In genomic region chr2:134460583-134460998, GRCh38 we compare ENCODE assay signal across 9 cellular contexts.
DNase-seq lines count a peak whose midpoint lies in the region; ATAC-seq, FAIRE-seq and TF ChIP-seq lines count a peak whose summit lies in the region.
"Had no signal": no experiment of that assay in that cellular context is flagged by ENCODE, and none has a peak within 500 bp of the region (broad histone marks: within the 10 kb centered on the region; RNA-seq: fewer than 3 reads in every experiment).

No MANE protein-coding gene starts in this region.

- no peaks in the 10 kb centered on the region for H3K9me3 ChIP-seq in kidney (ENCODE audit: control insufficient read depth in 1 of 2, low read length in 2 of 2)
- H3K9me3 ChIP-seq: BLaER1 treated with 17β-estradiol and CSF1 and Interleukin-3, amounts not matched to agents 10 nM and 100 nM had no signal

- H3K9ac ChIP-seq in kidney (ENCODE audit: low read length in 2 of 2): no peak overlapping the region

- CTCF ChIA-PET in RWPE1 (lab: Yijun Ruan, JAX): interaction anchor here (0.5 to 1.3 kb wide), 11 partner anchors 9 to 1070 kb away, joined by 3 to 6 read pairs (median 4); no protein-coding TSS in a partner anchor

- no peak overlapping the region for H3K4me3 ChIP-seq in LNCaP clone FGC (ENCODE audit: low read depth, low read length)
- no peak overlapping the region for H3K4me3 ChIP-seq in kidney (ENCODE audit: low read length in 2 of 2)
- H3K4me3 ChIP-seq: BLaER1 treated with 17β-estradiol and CSF1 and Interleukin-3, amounts not matched to agents 10 nM and 100 nM had no signal

- peak; percentile 21 for DNase-seq in NK-92 treated with Interleukin-12 subunit alpha and Interleukin-12 subunit beta, amount 100 ng/mL, for 24 hours (lab: John Stamatoyannopoulos, UW)
- no peak for DNase-seq in NK-92 (lab: John Stamatoyannopoulos, UW; ENCODE audit: unreplicated experiment)
- peak; percentile 51 for DNase-seq in LNCaP clone FGC (ENCODE audit: low read depth)
- peak; percentile 67 for DNase-seq in RWPE1 (ENCODE audit: low spot score)
- DNase-seq in caudate nucleus (lab: John Stamatoyannopoulos, UW): peak in 55 of 61 donors; percentile 6 to 95 (median 45)
- DNase-seq in kidney: peak; percentile 86
- peak; percentile 30 for DNase-seq in stimulated activated naive CD8-positive, alpha-beta T cell treated with anti-CD3 and anti-CD28 coated beads, Interleukin-15, Interleukin-2, amounts not matched to agents 100 U/mL and 50 U/mL, for 24 hours

- H3K27ac ChIP-seq in RWPE1 (no peak overlapping the region), caudate nucleus (ENCODE audit: low read depth, low read length) (no peak overlapping the region), kidney (ENCODE audit: low read depth in 2 of 2, low read length in 2 of 2) (no peak overlapping the region)

- intact Hi-C loops in kidney (cut with DNase I): no loop called here

- no peaks in the 10 kb centered on the region for H3K36me3 ChIP-seq in kidney (ENCODE audit: control insufficient read depth in 1 of 2, insufficient read depth in 2 of 2, low read length in 2 of 2)

- no peak for FAIRE-seq in kidney (lab: Jason Lieb, UNC)

- H3K4me1 ChIP-seq in kidney (ENCODE audit: control insufficient read depth in 1 of 2, insufficient read depth in 1 of 2, low read depth in 1 of 2, low read length in 2 of 2): peaks cover 0 to under 1% of the 10 kb centered on the region in 2 donors

- POLR2A ChIA-PET in RWPE1 (lab: Yijun Ruan, JAX; ENCODE audit: low non-redundant PET): no interaction called here

- peak; percentile 68 for ATAC-seq in GM21825 (IDR thresholded peaks at IDR 0.05; ENCODE audit: unreplicated experiment)
- peak; percentile 44 for ATAC-seq in stimulated activated naive CD8-positive, alpha-beta T cell treated with anti-CD3 and anti-CD28 coated beads, Interleukin-15, Interleukin-2, amounts not matched to agents 100 U/mL and 50 U/mL, for 24 hours

- TF ChIP-seq CTCF in LNCaP clone FGC (IDR thresholded peaks at IDR 0.05; ENCODE audit: control insufficient read depth, extremely low read depth, insufficient read depth) (peak; percentile 84), RWPE1 (conservative IDR thresholded peaks at IDR 0.05; ENCODE audit: low read depth) (peak; percentile 66), kidney (IDR thresholded peaks at IDR 0.05; ENCODE audit: borderline replicate concordance, extremely low read depth, insufficient read depth) (peak; percentile 73)
